Comparison of ENCODE assay signal across 1 cellular context in the genomic region with DNA sequence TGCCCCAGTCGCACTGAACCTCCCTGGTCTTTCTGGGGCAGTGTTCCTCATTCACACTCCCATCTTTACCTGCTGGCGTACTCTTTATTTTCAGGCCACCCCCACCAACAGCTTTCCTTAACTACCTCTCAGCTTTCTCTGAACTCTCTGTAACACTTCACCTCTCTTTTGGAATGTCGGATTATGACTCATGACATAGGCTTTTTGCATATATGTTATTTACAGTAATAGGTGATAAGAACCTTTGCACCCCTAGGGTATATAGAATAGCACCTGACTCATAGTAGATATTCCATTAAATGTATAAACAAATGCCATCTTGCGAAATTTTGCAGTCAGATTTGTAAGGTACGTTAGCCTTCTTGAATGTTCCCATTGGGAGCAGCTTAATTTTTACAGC.
A peak's percentile ranks its signal among the peaks of the same experiment; 100 is the strongest.
TF ChIP-seq lines count a peak whose summit lies in the region.

No MANE protein-coding gene starts in this region.

TF ChIP-seq in HepG2, 621 proteins besides CTCF, POLR2A, EP300 and RAD21:
- TF ChIP-seq TBX3 (IDR thresholded peaks at IDR 0.05; ENCODE audit: borderline replicate concordance) (peak; percentile 52; the same call in 1 of the 2 replicates), ZNF510 (CRISPR knock-in tag; IDR thresholded peaks at IDR 0.05; ENCODE audit: low read depth) (no peak), RARA (CRISPR knock-in tag; IDR thresholded peaks at IDR 0.05) (peak; percentile 43; the same call in 1 of the 2 replicates), GLI4 (CRISPR knock-in tag; IDR thresholded peaks at IDR 0.05; ENCODE audit: borderline replicate concordance) (no peak), CHD2 (IDR thresholded peaks at IDR 0.05; ENCODE audit: low read depth, low read length) (no peak), THYN1 (CRISPR knock-in tag; IDR thresholded peaks at IDR 0.05; ENCODE audit: borderline replicate concordance, low read depth) (no peak), ZBTB20 (CRISPR knock-in tag; IDR thresholded peaks at IDR 0.05; ENCODE audit: borderline replicate concordance, low read depth) (peak; percentile 59; the same call in 1 of the 2 replicates), ZNF7 (CRISPR knock-in tag; IDR thresholded peaks at IDR 0.05) (no peak), HNRNPUL1 (IDR thresholded peaks at IDR 0.05; ENCODE audit: low read depth, low read length) (no peak), FOSL2 (CRISPR knock-in tag; IDR thresholded peaks at IDR 0.05) (0 out of 2 replicates have a peak, but pooled peaks have one; percentile 23), ZNF317 (CRISPR knock-in tag; IDR thresholded peaks at IDR 0.05) (no peak), KDM4B (CRISPR knock-in tag; IDR thresholded peaks at IDR 0.05) (no peak), CAMTA2 (CRISPR knock-in tag; IDR thresholded peaks at IDR 0.05; ENCODE audit: borderline replicate concordance) (no peak), ZSCAN25 (CRISPR knock-in tag; IDR thresholded peaks at IDR 0.05) (no peak), MTF1 (CRISPR knock-in tag; IDR thresholded peaks at IDR 0.05) (no peak), SETDB1 (CRISPR knock-in tag; IDR thresholded peaks at IDR 0.05; ENCODE audit: borderline replicate concordance) (no peak), ZNF773 (CRISPR knock-in tag; IDR thresholded peaks at IDR 0.05; ENCODE audit: borderline replicate concordance) (no peak), KDM2A (CRISPR knock-in tag; IDR thresholded peaks at IDR 0.05; ENCODE audit: borderline replicate concordance, low read depth) (no peak), ZNF264 (CRISPR knock-in tag; IDR thresholded peaks at IDR 0.05) (no peak), ATF7 (IDR thresholded peaks at IDR 0.05) (no peak), ATF7 (CRISPR knock-in tag; IDR thresholded peaks at IDR 0.05) (no peak), JUND (CRISPR knock-in tag; IDR thresholded peaks at IDR 0.05) (no peak), FOXA1 (IDR thresholded peaks at IDR 0.05) (0 out of 2 replicates have a peak, but pooled peaks have one; percentile 19), FOXA1 (CRISPR knock-in tag; IDR thresholded peaks at IDR 0.05) (no peak), ARNT (IDR thresholded peaks at IDR 0.05) (no peak), FIP1L1 (IDR thresholded peaks at IDR 0.05; ENCODE audit: borderline replicate concordance, insufficient read depth, low read depth, low read length) (no peak), CEBPB (IDR thresholded peaks at IDR 0.05; ENCODE audit: borderline replicate concordance, low read depth, low read length) (peak; percentile 68; the same call in 1 of the 2 replicates), ZFAT (CRISPR knock-in tag; conservative IDR thresholded peaks at IDR 0.05) (no peak), NR3C1 (CRISPR knock-in tag; IDR thresholded peaks at IDR 0.05) (no peak), ZMYM4 (CRISPR knock-in tag; IDR thresholded peaks at IDR 0.05) (no peak), MAFG (CRISPR knock-in tag; IDR thresholded peaks at IDR 0.05) (no peak)
- TF ChIP-seq, protein P1, sequence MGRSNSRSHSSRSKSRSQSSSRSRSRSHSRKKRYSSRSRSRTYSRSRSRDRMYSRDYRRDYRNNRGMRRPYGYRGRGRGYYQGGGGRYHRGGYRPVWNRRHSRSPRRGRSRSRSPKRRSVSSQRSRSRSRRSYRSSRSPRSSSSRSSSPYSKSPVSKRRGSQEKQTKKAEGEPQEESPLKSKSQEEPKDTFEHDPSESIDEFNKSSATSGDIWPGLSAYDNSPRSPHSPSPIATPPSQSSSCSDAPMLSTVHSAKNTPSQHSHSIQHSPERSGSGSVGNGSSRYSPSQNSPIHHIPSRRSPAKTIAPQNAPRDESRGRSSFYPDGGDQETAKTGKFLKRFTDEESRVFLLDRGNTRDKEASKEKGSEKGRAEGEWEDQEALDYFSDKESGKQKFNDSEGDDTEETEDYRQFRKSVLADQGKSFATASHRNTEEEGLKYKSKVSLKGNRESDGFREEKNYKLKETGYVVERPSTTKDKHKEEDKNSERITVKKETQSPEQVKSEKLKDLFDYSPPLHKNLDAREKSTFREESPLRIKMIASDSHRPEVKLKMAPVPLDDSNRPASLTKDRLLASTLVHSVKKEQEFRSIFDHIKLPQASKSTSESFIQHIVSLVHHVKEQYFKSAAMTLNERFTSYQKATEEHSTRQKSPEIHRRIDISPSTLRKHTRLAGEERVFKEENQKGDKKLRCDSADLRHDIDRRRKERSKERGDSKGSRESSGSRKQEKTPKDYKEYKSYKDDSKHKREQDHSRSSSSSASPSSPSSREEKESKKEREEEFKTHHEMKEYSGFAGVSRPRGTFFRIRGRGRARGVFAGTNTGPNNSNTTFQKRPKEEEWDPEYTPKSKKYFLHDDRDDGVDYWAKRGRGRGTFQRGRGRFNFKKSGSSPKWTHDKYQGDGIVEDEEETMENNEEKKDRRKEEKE (IDR thresholded peaks at IDR 0.05) = no peak
- TF ChIP-seq, protein P2, sequence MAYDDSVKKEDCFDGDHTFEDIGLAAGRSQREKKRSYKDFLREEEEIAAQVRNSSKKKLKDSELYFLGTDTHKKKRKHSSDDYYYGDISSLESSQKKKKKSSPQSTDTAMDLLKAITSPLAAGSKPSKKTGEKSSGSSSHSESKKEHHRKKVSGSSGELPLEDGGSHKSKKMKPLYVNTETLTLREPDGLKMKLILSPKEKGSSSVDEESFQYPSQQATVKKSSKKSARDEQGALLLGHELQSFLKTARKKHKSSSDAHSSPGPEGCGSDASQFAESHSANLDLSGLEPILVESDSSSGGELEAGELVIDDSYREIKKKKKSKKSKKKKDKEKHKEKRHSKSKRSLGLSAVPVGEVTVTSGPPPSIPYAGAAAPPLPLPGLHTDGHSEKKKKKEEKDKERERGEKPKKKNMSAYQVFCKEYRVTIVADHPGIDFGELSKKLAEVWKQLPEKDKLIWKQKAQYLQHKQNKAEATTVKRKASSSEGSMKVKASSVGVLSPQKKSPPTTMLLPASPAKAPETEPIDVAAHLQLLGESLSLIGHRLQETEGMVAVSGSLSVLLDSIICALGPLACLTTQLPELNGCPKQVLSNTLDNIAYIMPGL (CRISPR knock-in tag; IDR thresholded peaks at IDR 0.05; ENCODE audit: borderline replicate concordance in 1 of 2, low read depth in 1 of 2) = no peak
- TF ChIP-seq, protein P3, sequence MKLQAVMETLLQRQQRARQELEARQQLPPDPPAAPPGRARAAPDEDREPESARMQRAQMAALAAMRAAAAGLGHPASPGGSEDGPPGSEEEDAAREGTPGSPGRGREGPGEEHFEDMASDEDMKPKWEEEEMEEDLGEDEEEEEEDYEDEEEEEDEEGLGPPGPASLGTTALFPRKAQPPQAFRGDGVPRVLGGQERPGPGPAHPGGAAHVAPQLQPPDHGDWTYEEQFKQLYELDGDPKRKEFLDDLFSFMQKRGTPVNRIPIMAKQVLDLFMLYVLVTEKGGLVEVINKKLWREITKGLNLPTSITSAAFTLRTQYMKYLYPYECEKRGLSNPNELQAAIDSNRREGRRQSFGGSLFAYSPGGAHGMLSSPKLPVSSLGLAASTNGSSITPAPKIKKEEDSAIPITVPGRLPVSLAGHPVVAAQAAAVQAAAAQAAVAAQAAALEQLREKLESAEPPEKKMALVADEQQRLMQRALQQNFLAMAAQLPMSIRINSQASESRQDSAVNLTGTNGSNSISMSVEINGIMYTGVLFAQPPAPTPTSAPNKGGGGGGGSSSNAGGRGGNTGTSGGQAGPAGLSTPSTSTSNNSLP (IDR thresholded peaks at IDR 0.05; ENCODE audit: low read depth, low read length) = peak; percentile 83
- TF ChIP-seq, protein P4, sequence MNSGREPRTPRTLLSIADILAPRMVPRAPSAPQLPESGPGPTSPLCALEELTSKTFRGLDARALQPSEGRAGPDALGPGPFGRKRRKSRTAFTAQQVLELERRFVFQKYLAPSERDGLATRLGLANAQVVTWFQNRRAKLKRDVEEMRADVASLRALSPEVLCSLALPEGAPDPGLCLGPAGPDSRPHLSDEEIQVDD (CRISPR knock-in tag; IDR thresholded peaks at IDR 0.05; ENCODE audit: borderline replicate concordance) = no peak
- TF ChIP-seq, protein P5, sequence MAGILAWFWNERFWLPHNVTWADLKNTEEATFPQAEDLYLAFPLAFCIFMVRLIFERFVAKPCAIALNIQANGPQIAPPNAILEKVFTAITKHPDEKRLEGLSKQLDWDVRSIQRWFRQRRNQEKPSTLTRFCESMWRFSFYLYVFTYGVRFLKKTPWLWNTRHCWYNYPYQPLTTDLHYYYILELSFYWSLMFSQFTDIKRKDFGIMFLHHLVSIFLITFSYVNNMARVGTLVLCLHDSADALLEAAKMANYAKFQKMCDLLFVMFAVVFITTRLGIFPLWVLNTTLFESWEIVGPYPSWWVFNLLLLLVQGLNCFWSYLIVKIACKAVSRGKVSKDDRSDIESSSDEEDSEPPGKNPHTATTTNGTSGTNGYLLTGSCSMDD (CRISPR knock-in tag; IDR thresholded peaks at IDR 0.05) = no peak
- TF ChIP-seq, protein P6, sequence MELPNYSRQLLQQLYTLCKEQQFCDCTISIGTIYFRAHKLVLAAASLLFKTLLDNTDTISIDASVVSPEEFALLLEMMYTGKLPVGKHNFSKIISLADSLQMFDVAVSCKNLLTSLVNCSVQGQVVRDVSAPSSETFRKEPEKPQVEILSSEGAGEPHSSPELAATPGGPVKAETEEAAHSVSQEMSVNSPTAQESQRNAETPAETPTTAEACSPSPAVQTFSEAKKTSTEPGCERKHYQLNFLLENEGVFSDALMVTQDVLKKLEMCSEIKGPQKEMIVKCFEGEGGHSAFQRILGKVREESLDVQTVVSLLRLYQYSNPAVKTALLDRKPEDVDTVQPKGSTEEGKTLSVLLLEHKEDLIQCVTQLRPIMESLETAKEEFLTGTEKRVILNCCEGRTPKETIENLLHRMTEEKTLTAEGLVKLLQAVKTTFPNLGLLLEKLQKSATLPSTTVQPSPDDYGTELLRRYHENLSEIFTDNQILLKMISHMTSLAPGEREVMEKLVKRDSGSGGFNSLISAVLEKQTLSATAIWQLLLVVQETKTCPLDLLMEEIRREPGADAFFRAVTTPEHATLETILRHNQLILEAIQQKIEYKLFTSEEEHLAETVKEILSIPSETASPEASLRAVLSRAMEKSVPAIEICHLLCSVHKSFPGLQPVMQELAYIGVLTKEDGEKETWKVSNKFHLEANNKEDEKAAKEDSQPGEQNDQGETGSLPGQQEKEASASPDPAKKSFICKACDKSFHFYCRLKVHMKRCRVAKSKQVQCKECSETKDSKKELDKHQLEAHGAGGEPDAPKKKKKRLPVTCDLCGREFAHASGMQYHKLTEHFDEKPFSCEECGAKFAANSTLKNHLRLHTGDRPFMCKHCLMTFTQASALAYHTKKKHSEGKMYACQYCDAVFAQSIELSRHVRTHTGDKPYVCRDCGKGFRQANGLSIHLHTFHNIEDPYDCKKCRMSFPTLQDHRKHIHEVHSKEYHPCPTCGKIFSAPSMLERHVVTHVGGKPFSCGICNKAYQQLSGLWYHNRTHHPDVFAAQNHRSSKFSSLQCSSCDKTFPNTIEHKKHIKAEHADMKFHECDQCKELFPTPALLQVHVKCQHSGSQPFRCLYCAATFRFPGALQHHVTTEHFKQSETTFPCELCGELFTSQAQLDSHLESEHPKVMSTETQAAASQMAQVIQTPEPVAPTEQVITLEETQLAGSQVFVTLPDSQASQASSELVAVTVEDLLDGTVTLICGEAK (IDR thresholded peaks at IDR 0.05) = no peak
- TF ChIP-seq, protein P6 (CRISPR knock-in tag; IDR thresholded peaks at IDR 0.05) = no peak
